In the genomic region with DNA sequence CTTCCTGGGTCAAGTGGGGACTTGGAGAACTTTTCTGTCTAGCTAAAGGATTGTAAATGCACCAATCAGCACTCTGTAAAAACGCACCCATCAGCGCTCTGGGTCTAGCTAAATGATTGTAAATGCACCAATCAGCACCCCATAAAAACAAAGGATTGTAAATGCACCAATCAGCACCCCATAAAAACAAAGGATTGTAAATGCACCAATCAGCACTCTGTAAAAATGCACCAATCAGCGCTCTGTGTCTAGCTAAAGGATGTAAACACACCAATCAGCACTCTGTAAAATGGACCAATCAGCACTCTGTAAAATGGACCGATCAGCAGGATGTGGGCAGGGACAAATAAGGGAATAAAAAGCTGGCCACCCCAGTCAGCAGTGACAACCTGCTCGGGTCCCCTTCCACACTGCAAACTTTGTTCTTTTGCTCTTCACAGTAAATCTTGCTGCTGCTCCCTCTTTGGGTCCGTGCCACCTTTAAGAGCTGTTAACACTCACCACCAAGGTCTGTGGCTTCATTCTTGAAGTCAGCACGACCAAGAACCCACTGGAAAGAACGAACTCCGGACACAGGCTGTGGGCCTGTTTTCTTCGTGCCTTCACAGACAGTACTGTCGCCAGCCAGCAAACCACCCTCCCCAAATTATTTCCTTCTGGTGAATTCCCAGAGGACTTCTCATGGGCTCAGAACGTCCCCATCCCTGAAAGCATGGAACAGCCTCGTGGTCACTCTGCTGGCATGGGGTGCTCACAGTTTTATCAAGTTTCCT, we compare ENCODE assay signal across 12 cellular contexts. TPM values are rescaled to one million over a fixed set of nuclear protein-coding genes. Genes with fewer than 3 reads are reported as not detected.
"Had no signal": no experiment of that assay in that cellular context is flagged by ENCODE, and none has a peak within 500 bp of the region (broad histone marks: within the 10 kb centered on the region; RNA-seq: fewer than 3 reads in every experiment).

No MANE protein-coding gene starts in this region.

RNA-seq across cellular contexts. Expression of gene GP9, which starts 8.9 kb away (rescaled TPM):
- total RNA-seq: activated CD4-positive, alpha-beta memory T cell treated with anti-CD3 and anti-CD28 coated beads, Interleukin-2, amount 10 ng/mL, durations not matched to agents 7 days and 5 days; activated CD8-positive, alpha-beta memory T cell treated with anti-CD3 and anti-CD28 coated beads, Interleukin-2, amount 10 ng/mL, durations not matched to agents 7 days and 5 days; activated naive CD4-positive, alpha-beta T cell treated with anti-CD3 and anti-CD28 coated beads for 36 hours; activated T-cell treated with anti-CD3 and anti-CD28 coated beads, Interleukin-2, amount 50 U/mL, for 72 hours; esophagus squamous epithelium; frontal cortex; left ventricle myocardium inferior; myocyte; neural crest cell; pancreas; prostate gland; urinary bladder had no signal
- polyA plus RNA-seq: urinary bladder had no signal
